8 cellular contexts compared by ENCODE assay signal in genomic region chr12:12722351-12723146, GRCh38. TPM values are rescaled to one million over a fixed set of nuclear protein-coding genes. Genes with fewer than 3 reads are reported as not detected.
DNase-seq lines count a peak whose midpoint lies in the region; ATAC-seq and TF ChIP-seq lines count a peak whose summit lies in the region.

No MANE protein-coding gene starts in this region.

- peaks cover 32% of the 10 kb centered on the region for H3K4me1 Mint-ChIP-seq in activated CD4-positive, alpha-beta T cell treated with anti-CD3 and anti-CD28 coated beads for 36 hours
- H3K4me1 Mint-ChIP-seq in brain (peaks cover 59% of the 10 kb centered on the region), mesothelial cell of epicardium (peaks cover 45% of the 10 kb centered on the region)

- POLR2A ChIA-PET in activated CD4-positive, alpha-beta T cell treated with anti-CD3 and anti-CD28 coated beads for 36 hours (lab: Charles Lee) = interaction anchor here (0.5 to 1.4 kb wide), 3 partner anchors 25 to 365 kb away, joined by 3 to 10 read pairs (median 3); no protein-coding TSS in a partner anchor

- peaks cover 67% of the 10 kb centered on the region for H3K36me3 Mint-ChIP-seq in activated CD4-positive, alpha-beta T cell treated with anti-CD3 and anti-CD28 coated beads for 36 hours (ENCODE audit: low read depth)
- H3K36me3 Mint-ChIP-seq in brain = peaks cover 44% of the 10 kb centered on the region
- H3K36me3 Mint-ChIP-seq in mesothelial cell of epicardium = peaks cover 9% of the 10 kb centered on the region

- H3K27ac Mint-ChIP-seq in activated CD4-positive, alpha-beta T cell treated with anti-CD3 and anti-CD28 coated beads for 36 hours = peak overlapping the region; percentile 94
- H3K27ac Mint-ChIP-seq in brain = peak overlapping the region; percentile 93 to 98 (median 97)
- peak overlapping the region; percentile 12 for H3K27ac Mint-ChIP-seq in mesothelial cell of epicardium

- peak; percentile 3 for ATAC-seq in activated CD4-positive, alpha-beta T cell treated with anti-CD3 and anti-CD28 coated beads for 36 hours
- no peak for ATAC-seq in GM19023 (IDR thresholded peaks at IDR 0.05; ENCODE audit: unreplicated experiment)

- H3K9me3 Mint-ChIP-seq in activated CD4-positive, alpha-beta T cell treated with anti-CD3 and anti-CD28 coated beads for 36 hours (ENCODE audit: low read depth) = no peaks in the 10 kb centered on the region
- peaks cover 0 to 11% (median 0%) of the 10 kb centered on the region in 5 experiments for H3K9me3 Mint-ChIP-seq in brain
- H3K9me3 Mint-ChIP-seq in mesothelial cell of epicardium = no peaks in the 10 kb centered on the region

- CTCF ChIA-PET in activated CD4-positive, alpha-beta T cell treated with anti-CD3 and anti-CD28 coated beads for 36 hours (lab: Charles Lee) = interaction anchor here (0.6 to 6.1 kb wide), 11 partner anchors 9 to 713 kb away, joined by 3 to 53 read pairs (median 3); partner anchors contain the start of gene BORCS5

- intact Hi-C loops in activated CD4-positive, alpha-beta T cell treated with anti-CD3 and anti-CD28 coated beads for 36 hours (cut with DNase I, micrococcal nuclease) = loop anchor here in 1 of 2 experiments (5.0 kb wide), 2 partner anchors 1070 to 1665 kb away; no protein-coding TSS in a partner anchor

- peak overlapping the region; percentile 93 for H3K4me3 Mint-ChIP-seq in activated CD4-positive, alpha-beta T cell treated with anti-CD3 and anti-CD28 coated beads for 36 hours
- peak overlapping the region; percentile 88 to 99 (median 97) for H3K4me3 Mint-ChIP-seq in brain
- H3K4me3 Mint-ChIP-seq in mesothelial cell of epicardium = peak overlapping the region; percentile 83

- no peaks in the 10 kb centered on the region for H3K27me3 Mint-ChIP-seq in activated CD4-positive, alpha-beta T cell treated with anti-CD3 and anti-CD28 coated beads for 36 hours
- H3K27me3 Mint-ChIP-seq in brain (peaks cover 29% of the 10 kb centered on the region), mesothelial cell of epicardium (ENCODE audit: low read depth) (no peaks in the 10 kb centered on the region)

- DNase-seq in activated CD4-positive, alpha-beta T cell treated with anti-CD3 and anti-CD28 coated beads for 36 hours = no peak
- no peak for DNase-seq in activated CD4-positive, alpha-beta T cell treated with anti-CD3 and anti-CD28 coated beads, Interleukin-2, amount 50 U/mL, for 4 hours
- DNase-seq in NCI-H526 (lab: John Stamatoyannopoulos, UW) (peak; percentile 55 to 76), mesothelial cell of epicardium (ENCODE audit: low spot score in 2 of 2, unreplicated experiment in 2 of 2) (no peak), cortex of kidney (lab: John Stamatoyannopoulos, UW) (no peak), T1000 (lab: John Stamatoyannopoulos, UW) (no peak)

- TF ChIP-seq CTCF in brain (conservative IDR thresholded peaks at IDR 0.05) (no peak), mesothelial cell of epicardium (IDR thresholded peaks at IDR 0.05; ENCODE audit: unreplicated experiment) (no peak)

RNA-seq across cellular contexts. Expression of gene CDKN1B, which starts 5.4 kb away (rescaled TPM):
- 10 to 100 TPM; 34.2 to 37.0 TPM for total RNA-seq in activated CD4-positive, alpha-beta T cell treated with anti-CD3 and anti-CD28 coated beads for 36 hours
- polyA plus RNA-seq in brain (ENCODE audit: insufficient read depth, low read depth, low replicate concordance) = 81.4 TPM
- total RNA-seq in mesothelial cell of epicardium = 23.6 to 28.3 TPM (median 25.0 TPM) in 3 replicates

RNA-seq across cellular contexts. Expression of gene GPR19, which starts 26.6 kb away (rescaled TPM):
- 10 to 100 TPM; 19.4 to 19.8 TPM for total RNA-seq in activated CD4-positive, alpha-beta T cell treated with anti-CD3 and anti-CD28 coated beads for 36 hours
- 11.3 TPM for polyA plus RNA-seq in brain (ENCODE audit: insufficient read depth, low read depth, low replicate concordance)
- total RNA-seq in mesothelial cell of epicardium = 0.53 to 1.1 TPM (median 1.0 TPM) in 3 replicates

Comparison
In these comparisons a context has a peak if more than half of its experiments do, and no peak if none do; other contexts are left out.
1. DNase-seq: peak in NCI-H526 (2 of 2); none in activated CD4-positive, alpha-beta T cell treated with anti-CD3 and anti-CD28 coated beads for 36 hours (single experiment), activated CD4-positive, alpha-beta T cell treated with anti-CD3 and anti-CD28 coated beads, Interleukin-2, amount 50 U/mL, for 4 hours (0 of 2), mesothelial cell of epicardium (0 of 2), cortex of kidney (single experiment) and T1000 (single experiment).
2. H3K27ac Mint-ChIP-seq: peak in every context shown above with its lines; median percentile 97 in brain; 94 in activated CD4-positive, alpha-beta T cell treated with anti-CD3 and anti-CD28 coated beads for 36 hours; 12 in mesothelial cell of epicardium.
3. Peak in every context shown above with its lines, with median percentiles within 50 percentile points of each other: H3K4me3 Mint-ChIP-seq.